ENCODE assay signal across 18 cellular contexts in the genomic region with DNA sequence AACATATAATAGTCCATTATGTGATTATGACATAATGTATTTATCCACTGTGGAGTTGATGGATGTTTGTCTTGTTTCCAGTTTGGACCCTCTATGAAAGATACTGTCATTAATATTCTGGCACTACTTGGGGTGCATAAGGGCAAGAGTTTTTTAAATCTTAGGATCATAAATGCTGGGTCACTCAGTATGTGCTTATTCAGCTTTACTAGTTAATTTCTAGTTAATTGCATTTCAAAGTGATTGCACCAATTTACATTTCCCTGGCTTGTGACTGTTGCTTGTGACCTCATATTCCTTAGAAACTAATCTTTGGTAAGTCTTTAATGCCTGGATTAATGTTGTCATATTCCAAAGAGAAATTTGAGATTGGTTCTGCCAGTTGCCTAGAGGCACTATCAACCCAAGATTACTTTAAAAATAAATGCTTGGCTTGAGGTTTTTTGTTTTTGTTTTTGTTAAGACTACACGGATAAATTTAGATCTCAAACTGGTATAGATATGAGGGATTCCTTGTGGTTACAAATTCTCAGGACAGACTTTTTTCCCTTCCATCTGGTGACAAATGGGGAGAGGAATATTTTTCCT.
"Had no signal": no experiment of that assay in that cellular context is flagged by ENCODE, and none has a peak within 500 bp of the region (broad histone marks: within the 10 kb centered on the region; RNA-seq: fewer than 3 reads in every experiment).

No MANE protein-coding gene starts in this region.

- DNase-seq: activated CD4-positive, alpha-beta memory T cell treated with anti-CD3 and anti-CD28 coated beads for 36 hours; activated CD4-positive, alpha-beta T cell treated with anti-CD3 and anti-CD28 coated beads for 1 hour; activated gamma-delta T cell; activated T-cell treated with anti-CD3 and anti-CD28 coated beads, Interleukin-2, amount 50 U/mL, for 4 hours; cortex of kidney; effector memory CD8-positive, alpha-beta T cell; islet precursor cell; mesendoderm; ovary; stimulated activated CD4-positive, alpha-beta T cell treated with anti-CD3 and anti-CD28 coated beads, Interleukin-1b, Interleukin-23, amount 100 ng/mL, for 48 hours; stimulated activated naive B cell treated with anti-CD40 and anti-IgM and Interleukin-4, amounts not matched to agents 10 μg/mL and 1 μg/mL and 100 μg/mL, for 72 hours; SW 1271; transverse colon had no signal

- H3K27me3 ChIP-seq: ovary, SJSA1, transverse colon had no signal

- H3K4me1 ChIP-seq: transverse colon had no signal

- H3K36me3 Mint-ChIP-seq: activated CD4-positive, alpha-beta memory T cell treated with anti-CD3 and anti-CD28 coated beads for 36 hours; activated naive CD8-positive, alpha-beta T cell; stimulated activated naive B cell treated with anti-CD40 and anti-IgM and Interleukin-4, amounts not matched to agents 10 μg/mL and 1 μg/mL and 100 μg/mL, for 72 hours had no signal

- H3K36me3 ChIP-seq: ovary, SJSA1, transverse colon had no signal

- H3K27me3 Mint-ChIP-seq: activated CD4-positive, alpha-beta memory T cell treated with anti-CD3 and anti-CD28 coated beads for 36 hours; effector memory CD8-positive, alpha-beta T cell; stimulated activated naive B cell treated with anti-CD40 and anti-IgM and Interleukin-4, amounts not matched to agents 10 μg/mL and 1 μg/mL and 100 μg/mL, for 72 hours had no signal

- ATAC-seq: activated T-cell treated with anti-CD3 and anti-CD28 coated beads, Interleukin-2, amount 50 U/mL, for 4 hours; effector memory CD8-positive, alpha-beta T cell; left lobe of liver; stimulated activated naive B cell treated with anti-CD40 and anti-IgM and Interleukin-4, amounts not matched to agents 10 μg/mL and 1 μg/mL and 100 μg/mL, for 72 hours had no signal

- H3K9me3 ChIP-seq: ovary, SJSA1, transverse colon had no signal

- H3K4me3 ChIP-seq: ovary, SJSA1, transverse colon had no signal

- H3K4me3 Mint-ChIP-seq: activated CD4-positive, alpha-beta memory T cell treated with anti-CD3 and anti-CD28 coated beads for 36 hours; activated naive CD8-positive, alpha-beta T cell; activated T-cell treated with anti-CD3 and anti-CD28 coated beads, Interleukin-2, amount 50 U/mL, for 4 hours; effector memory CD8-positive, alpha-beta T cell; neural crest cell; stimulated activated naive B cell treated with anti-CD40 and anti-IgM and Interleukin-4, amounts not matched to agents 10 μg/mL and 1 μg/mL and 100 μg/mL, for 72 hours; T-helper 2 cell treated with Interferon-gamma antibody and Interleukin-4, amounts not matched to agents 5 μg/mL and 100 μg/mL, for 36 hours had no signal

- H3K9me3 Mint-ChIP-seq: activated CD4-positive, alpha-beta memory T cell treated with anti-CD3 and anti-CD28 coated beads for 36 hours; activated T-cell treated with anti-CD3 and anti-CD28 coated beads, Interleukin-2, amount 50 U/mL, for 4 hours; effector memory CD8-positive, alpha-beta T cell; neural crest cell; T-helper 2 cell treated with Interferon-gamma antibody and Interleukin-4, amounts not matched to agents 5 μg/mL and 100 μg/mL, for 36 hours had no signal

- H3K27ac Mint-ChIP-seq: activated CD4-positive, alpha-beta memory T cell treated with anti-CD3 and anti-CD28 coated beads for 36 hours; activated naive CD8-positive, alpha-beta T cell; effector memory CD8-positive, alpha-beta T cell; stimulated activated naive B cell treated with anti-CD40 and anti-IgM and Interleukin-4, amounts not matched to agents 10 μg/mL and 1 μg/mL and 100 μg/mL, for 72 hours; T-helper 2 cell treated with Interferon-gamma antibody and Interleukin-4, amounts not matched to agents 5 μg/mL and 100 μg/mL, for 36 hours had no signal

- H3K27ac ChIP-seq: ovary, SJSA1, transverse colon had no signal
